In the genomic region with DNA sequence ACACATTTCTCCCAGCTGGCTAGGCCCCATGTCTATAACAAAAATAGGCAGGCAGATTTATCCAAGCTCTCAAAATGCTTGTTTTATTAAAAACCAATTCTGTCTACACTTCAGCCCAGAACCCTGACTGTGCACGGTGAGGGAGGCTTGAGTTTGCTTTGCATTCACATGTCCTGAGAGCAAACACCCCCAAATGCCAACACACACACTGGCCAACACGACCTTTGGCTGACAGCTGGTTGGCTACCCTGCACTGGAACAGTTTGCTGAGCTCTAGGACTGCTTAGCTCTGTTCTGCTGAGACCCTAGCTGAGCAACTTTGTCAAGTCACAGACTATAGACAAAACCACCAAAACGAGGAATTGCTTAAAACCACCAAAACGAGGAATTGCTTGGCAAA, we compare ENCODE assay signal across 12 cellular contexts. TPM values are rescaled to one million over a fixed set of nuclear protein-coding genes. Genes with fewer than 3 reads are reported as not detected.
DNase-seq lines count a peak whose midpoint lies in the region; ATAC-seq and TF ChIP-seq lines count a peak whose summit lies in the region.
"Had no signal": no experiment of that assay in that cellular context is flagged by ENCODE, and none has a peak within 500 bp of the region (broad histone marks: within the 10 kb centered on the region; RNA-seq: fewer than 3 reads in every experiment).

No MANE protein-coding gene starts in this region.

- 58% methylated on average over 4 of the region's 4 CpGs for WGBS in hepatocyte (ENCODE audit: low lambda C conversion rate, missing lambda C conversion rate)
- WGBS in stomach, 5 donors: 17 to 41% (median 30%) methylated on average over 4 of the region's 4 CpGs

- peaks cover 37% of the 10 kb centered on the region for H3K4me1 ChIP-seq in hepatocyte (ENCODE audit: insufficient read depth)
- peaks cover 60 to 81% (median 74%) of the 10 kb centered on the region in 4 donors for H3K4me1 ChIP-seq in stomach

- H3K4me3 ChIP-seq in hepatocyte (no peak overlapping the region), stomach (no peak overlapping the region)

- H3K79me2 ChIP-seq in hepatocyte: peaks cover 63% of the 10 kb centered on the region

- H3K4me3 Mint-ChIP-seq in activated CD8-positive, alpha-beta T cell treated with anti-CD3 and anti-CD28 coated beads, Interleukin-2, amount 10 ng/mL, durations not matched to agents 7 days and 5 days: peak overlapping the region; percentile 72

- TF ChIP-seq EP300 in stomach (IDR thresholded peaks at IDR 0.05): no peak

- no peaks in the 10 kb centered on the region for H3K27me3 Mint-ChIP-seq in activated CD8-positive, alpha-beta T cell treated with anti-CD3 and anti-CD28 coated beads, Interleukin-2, amount 10 ng/mL, durations not matched to agents 7 days and 5 days (ENCODE audit: low read depth)

- ATAC-seq in activated CD8-positive, alpha-beta T cell treated with anti-CD3 and anti-CD28 coated beads, Interleukin-2, amount 10 ng/mL, durations not matched to agents 7 days and 5 days: no peak
- ATAC-seq in GM18858 (IDR thresholded peaks at IDR 0.05; ENCODE audit: unreplicated experiment) (no peak), HG03135 (IDR thresholded peaks at IDR 0.05; ENCODE audit: unreplicated experiment) (no peak)
- ATAC-seq: HCT116 had no signal

- TF ChIP-seq POLR2A in stomach (IDR thresholded peaks at IDR 0.05): no peak

- peak; percentile 47 for DNase-seq in HuH-7.5 (ENCODE audit: low spot score)
- DNase-seq in activated CD8-positive, alpha-beta T cell treated with anti-CD3 and anti-CD28 coated beads, Interleukin-2, amount 10 ng/mL, durations not matched to agents 7 days and 5 days: no peak
- DNase-seq in hepatocyte (ENCODE audit: low spot score): no peak
- peak; percentile 71 for DNase-seq in stomach
- no peak for DNase-seq in activated gamma-delta T cell treated with Interleukin-2 at 50 U/mL for 16 hours
- DNase-seq: activated CD8-positive, alpha-beta memory T cell treated with anti-CD3 and anti-CD28 coated beads, Interleukin-2, amount 50 U/mL, for 4 hours had no signal

- H3K27ac ChIP-seq in hepatocyte: peak overlapping the region; percentile 78
- peak overlapping the region; percentile 0 to 88 (median 71) for H3K27ac ChIP-seq in stomach

- no peaks in the 10 kb centered on the region for H4K20me1 ChIP-seq in hepatocyte (ENCODE audit: insufficient read depth, poor library complexity, severe bottlenecking)

- no peaks in the 10 kb centered on the region for H3K9me2 ChIP-seq in hepatocyte (replicated peaks; ENCODE audit: insufficient read depth)

- H3K4me2 ChIP-seq in hepatocyte: peak overlapping the region; percentile 51

- H3K36me3 Mint-ChIP-seq in activated CD8-positive, alpha-beta T cell treated with anti-CD3 and anti-CD28 coated beads, Interleukin-2, amount 10 ng/mL, durations not matched to agents 7 days and 5 days (ENCODE audit: low read depth): peaks cover 14% of the 10 kb centered on the region

- peaks cover 60% of the 10 kb centered on the region for H3K4me1 Mint-ChIP-seq in activated CD8-positive, alpha-beta T cell treated with anti-CD3 and anti-CD28 coated beads, Interleukin-2, amount 10 ng/mL, durations not matched to agents 7 days and 5 days (ENCODE audit: low read depth)

- POLR2A ChIA-PET in activated CD8-positive, alpha-beta T cell treated with anti-CD3 and anti-CD28 coated beads, Interleukin-2, amount 10 ng/mL, durations not matched to agents 7 days and 5 days (lab: Charles Lee): interaction anchor here (0.7 kb wide), 1 partner anchor 149 kb away, joined by 3 read pairs; no protein-coding TSS in a partner anchor

- intact Hi-C loops in stomach (cut with DNase I; ENCODE audit: low total_unique reads): no loop called here

- CTCF ChIA-PET in activated CD8-positive, alpha-beta T cell treated with anti-CD3 and anti-CD28 coated beads, Interleukin-2, amount 10 ng/mL, durations not matched to agents 7 days and 5 days (lab: Charles Lee): interaction anchor here (0.8 to 3.3 kb wide), 8 partner anchors 11 to 173 kb away, joined by 3 to 17 read pairs (median 4); no protein-coding TSS in a partner anchor

- H3K9me3 ChIP-seq in hepatocyte (ENCODE audit: low read depth) (no peaks in the 10 kb centered on the region), stomach (no peaks in the 10 kb centered on the region)

- TF ChIP-seq CTCF in hepatocyte (IDR thresholded peaks at IDR 0.05; ENCODE audit: poor library complexity) (no peak), stomach (IDR thresholded peaks at IDR 0.05) (no peak)

- H3K27me3 ChIP-seq in hepatocyte (no peaks in the 10 kb centered on the region), stomach (no peaks in the 10 kb centered on the region)

- H3K36me3 ChIP-seq in hepatocyte (replicated peaks; ENCODE audit: insufficient read depth, low read depth) (no peaks in the 10 kb centered on the region), stomach (no peaks in the 10 kb centered on the region)

- H2AFZ ChIP-seq in hepatocyte: no peak overlapping the region

- H3K27ac Mint-ChIP-seq in activated CD8-positive, alpha-beta T cell treated with anti-CD3 and anti-CD28 coated beads, Interleukin-2, amount 10 ng/mL, durations not matched to agents 7 days and 5 days: peak overlapping the region; percentile 80

- no peaks in the 10 kb centered on the region for H3K9me3 Mint-ChIP-seq in activated CD8-positive, alpha-beta T cell treated with anti-CD3 and anti-CD28 coated beads, Interleukin-2, amount 10 ng/mL, durations not matched to agents 7 days and 5 days (ENCODE audit: insufficient read depth)
- H3K9me3 Mint-ChIP-seq: neural crest cell had no signal

RNA-seq across cellular contexts. Expression of gene STIMATE, which starts 3.6 kb away (rescaled TPM):
- 10 to 100 TPM; 26.5 to 29.9 TPM for total RNA-seq in activated CD8-positive, alpha-beta T cell treated with anti-CD3 and anti-CD28 coated beads, Interleukin-2, amount 10 ng/mL, durations not matched to agents 7 days and 5 days
- 14.5 and 23.2 TPM in 2 replicates for total RNA-seq in hepatocyte
- polyA plus RNA-seq in hepatocyte: 16.2 and 20.4 TPM in 2 replicates
- total RNA-seq in stomach: 100 to 1,000 TPM in 1 of 5 donors, 10 to 100 TPM in 3, 1 to 10 TPM in 1; 10.0 to 121 (median 20.1) TPM
- 10 to 100 TPM in 1 of 3 donors, 1 to 10 TPM in 2; 4.9 to 13.3 (median 5.1) TPM for polyA plus RNA-seq in stomach

RNA-seq across cellular contexts. Expression of gene MUSTN1, which starts 58.9 kb away (rescaled TPM):
- total RNA-seq in activated CD8-positive, alpha-beta T cell treated with anti-CD3 and anti-CD28 coated beads, Interleukin-2, amount 10 ng/mL, durations not matched to agents 7 days and 5 days: 1 to 10 TPM; 1.5 TPM
- total RNA-seq in hepatocyte: 1.8 and 2.6 TPM in 2 replicates
- polyA plus RNA-seq in hepatocyte: 0.27 TPM in 1 of 2 replicates, not detected in the other
- 10 to 100 TPM in 1 of 5 donors, 1 to 10 TPM in 2, not detected in 2; 1.8 to 24.1 (median 4.5) TPM for total RNA-seq in stomach
- 10 to 100 TPM; 12.9 to 45.5 (median 17.9) TPM for polyA plus RNA-seq in stomach
- total RNA-seq: dermis microvascular lymphatic vessel endothelial cell, SK-MEL-5 had no signal

Comparison
In these comparisons a context has a peak if more than half of its experiments do, and no peak if none do; other contexts are left out.
1. DNase-seq: peak in HuH-7.5 (single experiment) and stomach (single experiment); none in activated CD8-positive, alpha-beta T cell treated with anti-CD3 and anti-CD28 coated beads, Interleukin-2, amount 10 ng/mL, durations not matched to agents 7 days and 5 days (single experiment), hepatocyte (single experiment) and activated gamma-delta T cell treated with Interleukin-2 at 50 U/mL for 16 hours (single experiment).